In the genomic region with DNA sequence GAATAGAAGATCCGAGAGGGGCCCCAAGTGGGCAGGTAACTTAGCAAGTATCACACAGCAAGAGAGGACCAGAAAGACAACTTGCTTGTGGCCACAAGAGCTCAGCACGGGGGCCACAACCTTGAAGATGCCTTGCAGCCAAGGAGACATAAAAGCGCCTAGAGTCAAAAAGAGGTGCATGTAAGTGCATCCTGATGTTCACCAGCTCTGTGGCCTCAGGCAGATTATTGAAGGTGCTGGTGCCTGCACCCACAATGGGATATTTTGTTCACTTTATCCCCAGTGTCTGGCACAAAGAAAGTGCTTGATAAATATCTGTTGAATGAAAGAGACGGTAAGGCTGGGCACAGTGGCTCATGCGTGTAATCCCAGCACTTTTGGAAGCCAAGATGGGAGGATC, we compare ENCODE assay signal across 15 cellular contexts.
"Had no signal": no experiment of that assay in that cellular context is flagged by ENCODE, and none has a peak within 500 bp of the region (broad histone marks: within the 10 kb centered on the region; RNA-seq: fewer than 3 reads in every experiment).

No MANE protein-coding gene starts in this region.

- H3K27ac ChIP-seq: heart right ventricle, tibial artery, WERI-Rb-1 had no signal

- H3K36me3 ChIP-seq: heart right ventricle, tibial artery, WERI-Rb-1 had no signal

- H3K4me3 ChIP-seq: heart right ventricle, tibial artery had no signal

- ATAC-seq: activated CD4-positive, alpha-beta T cell treated with anti-CD3 and anti-CD28 coated beads for 36 hours; esophagus mucosa; heart right ventricle; left ventricle myocardium superior; stimulated activated effector memory CD8-positive, alpha-beta T cell treated with anti-CD3 and anti-CD28 coated beads, Interleukin-12 subunit alpha, Interleukin-12 subunit beta, amount 100 ng/mL, for 72 hours; T-cell had no signal

- H3K9me3 Mint-ChIP-seq: activated CD4-positive, alpha-beta memory T cell treated with anti-CD3 and anti-CD28 coated beads, Interleukin-2, amount 10 ng/mL, durations not matched to agents 7 days and 5 days; activated naive CD8-positive, alpha-beta T cell treated with anti-CD3 and anti-CD28 coated beads for 36 hours; neural crest cell; stimulated activated effector memory CD8-positive, alpha-beta T cell treated with anti-CD3 and anti-CD28 coated beads, Interleukin-12 subunit alpha, Interleukin-12 subunit beta, amount 100 ng/mL, for 72 hours; T-cell had no signal

- H3K4me3 Mint-ChIP-seq: activated CD4-positive, alpha-beta memory T cell treated with anti-CD3 and anti-CD28 coated beads, Interleukin-2, amount 10 ng/mL, durations not matched to agents 7 days and 5 days; activated CD4-positive, alpha-beta T cell treated with anti-CD3 and anti-CD28 coated beads for 36 hours; activated naive CD8-positive, alpha-beta T cell treated with anti-CD3 and anti-CD28 coated beads for 36 hours; neural crest cell; stimulated activated effector memory CD8-positive, alpha-beta T cell treated with anti-CD3 and anti-CD28 coated beads, Interleukin-12 subunit alpha, Interleukin-12 subunit beta, amount 100 ng/mL, for 72 hours; T-cell had no signal

- H3K9me3 ChIP-seq: heart right ventricle, tibial artery had no signal

- H3K4me1 Mint-ChIP-seq: activated CD4-positive, alpha-beta memory T cell treated with anti-CD3 and anti-CD28 coated beads, Interleukin-2, amount 10 ng/mL, durations not matched to agents 7 days and 5 days; activated CD4-positive, alpha-beta T cell treated with anti-CD3 and anti-CD28 coated beads for 36 hours; activated naive CD8-positive, alpha-beta T cell treated with anti-CD3 and anti-CD28 coated beads for 36 hours; neural crest cell; stimulated activated effector memory CD8-positive, alpha-beta T cell treated with anti-CD3 and anti-CD28 coated beads, Interleukin-12 subunit alpha, Interleukin-12 subunit beta, amount 100 ng/mL, for 72 hours; T-cell had no signal

- H3K36me3 Mint-ChIP-seq: activated naive CD8-positive, alpha-beta T cell treated with anti-CD3 and anti-CD28 coated beads for 36 hours; stimulated activated effector memory CD8-positive, alpha-beta T cell treated with anti-CD3 and anti-CD28 coated beads, Interleukin-12 subunit alpha, Interleukin-12 subunit beta, amount 100 ng/mL, for 72 hours; T-cell had no signal

- H3K27ac Mint-ChIP-seq: activated CD4-positive, alpha-beta memory T cell treated with anti-CD3 and anti-CD28 coated beads, Interleukin-2, amount 10 ng/mL, durations not matched to agents 7 days and 5 days; activated CD4-positive, alpha-beta T cell treated with anti-CD3 and anti-CD28 coated beads for 36 hours; activated naive CD8-positive, alpha-beta T cell treated with anti-CD3 and anti-CD28 coated beads for 36 hours; stimulated activated effector memory CD8-positive, alpha-beta T cell treated with anti-CD3 and anti-CD28 coated beads, Interleukin-12 subunit alpha, Interleukin-12 subunit beta, amount 100 ng/mL, for 72 hours; T-cell had no signal

- DNase-seq: activated CD4-positive, alpha-beta memory T cell treated with anti-CD3 and anti-CD28 coated beads, Interleukin-2, amount 10 ng/mL, durations not matched to agents 7 days and 5 days; activated CD4-positive, alpha-beta T cell treated with anti-CD3 and anti-CD28 coated beads for 36 hours; activated gamma-delta T cell; activated naive CD8-positive, alpha-beta T cell treated with anti-CD3 and anti-CD28 coated beads for 36 hours; activated T-cell treated with anti-CD3 and anti-CD28 coated beads, Interleukin-2, amount 50 U/mL, for 48 hours; heart right ventricle; kidney; left ventricle myocardium superior; small intestine; T-cell; tibial artery; WERI-Rb-1 had no signal

- H3K27me3 Mint-ChIP-seq: activated naive CD8-positive, alpha-beta T cell treated with anti-CD3 and anti-CD28 coated beads for 36 hours had no signal
